9 cellular contexts compared by ENCODE assay signal in genomic region chr1:201450721-201451291, GRCh38. TPM values are rescaled to one million over a fixed set of nuclear protein-coding genes. Genes with fewer than 3 reads are reported as not detected.
DNase-seq lines count a peak whose midpoint lies in the region; ATAC-seq and TF ChIP-seq lines count a peak whose summit lies in the region.
"Had no signal": no experiment of that assay in that cellular context is flagged by ENCODE, and none has a peak within 500 bp of the region (broad histone marks: within the 10 kb centered on the region; RNA-seq: fewer than 3 reads in every experiment).

No MANE protein-coding gene starts in this region.

- H3K79me2 ChIP-seq in neural progenitor cell (ENCODE audit: low read depth) = no peaks in the 10 kb centered on the region

- intact Hi-C loops in Caco-2 (cut with micrococcal nuclease; ENCODE audit: unreplicated experiment) = no loop called here

- H4K20me1 ChIP-seq in BLaER1 treated with 17β-estradiol and CSF1 and Interleukin-3, amounts not matched to agents 10 nM and 100 nM = no peaks in the 10 kb centered on the region
- no peaks in the 10 kb centered on the region for H4K20me1 ChIP-seq in neural progenitor cell (ENCODE audit: low read depth)

- peaks cover 9% of the 10 kb centered on the region for H3F3A ChIP-seq in neural progenitor cell (ENCODE audit: low read depth)

- H3K4me3 Mint-ChIP-seq in neural progenitor cell (no peak overlapping the region), Caco-2 (ENCODE audit: unreplicated experiment) (no peak overlapping the region)
- H3K4me3 Mint-ChIP-seq: activated T-cell treated with anti-CD3 and anti-CD28 coated beads, Interleukin-2, amount 50 U/mL, for 24 hours had no signal

- H3K9ac ChIP-seq in BLaER1 treated with 17β-estradiol and CSF1 and Interleukin-3, amounts not matched to agents 10 nM and 100 nM = peak overlapping the region in 10 of 11 experiments; percentile 19 to 64 (median 52); a peak in 17 of 22 replicates
- H3K9ac ChIP-seq in neural progenitor cell = no peak overlapping the region

- peak overlapping the region; percentile 78 to 96 (median 87) for H3K4me2 ChIP-seq in BLaER1 treated with 17β-estradiol and CSF1 and Interleukin-3, amounts not matched to agents 10 nM and 100 nM
- peak overlapping the region; percentile 11 for H3K4me2 ChIP-seq in neural progenitor cell

- H3K4me1 Mint-ChIP-seq in neural progenitor cell (peaks cover 47% of the 10 kb centered on the region), Caco-2 (ENCODE audit: low read depth, unreplicated experiment) (no peaks in the 10 kb centered on the region)

- ATAC-seq in esophagus mucosa = peak; percentile 17

- TF ChIP-seq POLR2A in erythroblast (IDR thresholded peaks at IDR 0.05; ENCODE audit: low read length) = no peak

- H3K27me3 Mint-ChIP-seq in neural progenitor cell (ENCODE audit: insufficient read depth, low read depth) = peaks cover 11% of the 10 kb centered on the region
- no peaks in the 10 kb centered on the region for H3K27me3 Mint-ChIP-seq in Caco-2 (ENCODE audit: insufficient read depth, unreplicated experiment)

- CTCF ChIA-PET in Caco-2 (lab: Charles Lee) = no interaction called here

- H3K9me3 Mint-ChIP-seq in neural progenitor cell (no peaks in the 10 kb centered on the region), Caco-2 (ENCODE audit: unreplicated experiment) (no peaks in the 10 kb centered on the region)
- H3K9me3 Mint-ChIP-seq: activated T-cell treated with anti-CD3 and anti-CD28 coated beads, Interleukin-2, amount 50 U/mL, for 24 hours had no signal

- DNase-seq in NCI-H82 (lab: John Stamatoyannopoulos, UW) (peak; percentile 71), neural progenitor cell (ENCODE audit: low spot score) (peak; percentile 40), DMS153 (lab: John Stamatoyannopoulos, UW) (no peak), Caco-2 (no peak), HuH-7 (ENCODE audit: low spot score) (no peak), erythroblast (lab: John Stamatoyannopoulos, UW) (no peak)
- DNase-seq: activated T-cell treated with anti-CD3 and anti-CD28 coated beads, Interleukin-2, amount 50 U/mL, for 24 hours had no signal

- H3K9me3 ChIP-seq in BLaER1 treated with 17β-estradiol and CSF1 and Interleukin-3, amounts not matched to agents 10 nM and 100 nM (replicated peaks in 1 of 11) = no peaks in the 10 kb centered on the region; a peak in 1 of 22 replicates
- H3K9me3 ChIP-seq in neural progenitor cell (ENCODE audit: low read depth) (no peaks in the 10 kb centered on the region), Caco-2 (no peaks in the 10 kb centered on the region)

- no peaks in the 10 kb centered on the region for H3K27me3 ChIP-seq in BLaER1 treated with 17β-estradiol and CSF1 and Interleukin-3, amounts not matched to agents 10 nM and 100 nM
- no peaks in the 10 kb centered on the region for H3K27me3 ChIP-seq in neural progenitor cell
- H3K27me3 ChIP-seq in Caco-2 (replicated peaks; ENCODE audit: control insufficient read depth, insufficient read depth, low read length) = no peaks in the 10 kb centered on the region

- H2AFZ ChIP-seq in neural progenitor cell (replicated peaks) = peak overlapping the region; percentile 40

- H3K4me1 ChIP-seq in BLaER1 treated with 17β-estradiol and CSF1 and Interleukin-3, amounts not matched to agents 10 nM and 100 nM = peaks cover 76 to 83% (median 81%) of the 10 kb centered on the region in 10 experiments
- H3K4me1 ChIP-seq in neural progenitor cell = peaks cover 21% of the 10 kb centered on the region
- H3K4me1 ChIP-seq in Caco-2 = no peaks in the 10 kb centered on the region

- BruUV-seq in Caco-2 (replicated peaks; lab: Mats Ljungman, UMichigan) = no TSS peak

- POLR2A ChIA-PET in Caco-2 (lab: Charles Lee) = no interaction called here

- H3K36me3 Mint-ChIP-seq in neural progenitor cell (no peaks in the 10 kb centered on the region), Caco-2 (ENCODE audit: insufficient read depth, unreplicated experiment) (no peaks in the 10 kb centered on the region)

- peak overlapping the region in 10 of 11 experiments; percentile 31 to 75 (median 63); a peak in 17 of 22 replicates for H3K27ac ChIP-seq in BLaER1 treated with 17β-estradiol and CSF1 and Interleukin-3, amounts not matched to agents 10 nM and 100 nM
- H3K27ac ChIP-seq in neural progenitor cell = no peak overlapping the region

- H3K27ac Mint-ChIP-seq in neural progenitor cell (peak overlapping the region; percentile 76), Caco-2 (ENCODE audit: unreplicated experiment) (no peak overlapping the region)
- H3K27ac Mint-ChIP-seq: activated T-cell treated with anti-CD3 and anti-CD28 coated beads, Interleukin-2, amount 50 U/mL, for 24 hours had no signal

- H3K4me3 ChIP-seq in BLaER1 treated with 17β-estradiol and CSF1 and Interleukin-3, amounts not matched to agents 10 nM and 100 nM = peak overlapping the region in 6 of 10 experiments; percentile 2 to 39 (median 20); a peak in 6 of 20 replicates
- H3K4me3 ChIP-seq in neural progenitor cell (no peak overlapping the region), Caco-2 (ENCODE audit: low read depth, low read length) (no peak overlapping the region)

- no peaks in the 10 kb centered on the region for H3K36me3 ChIP-seq in BLaER1 treated with 17β-estradiol and CSF1 and Interleukin-3, amounts not matched to agents 10 nM and 100 nM
- H3K36me3 ChIP-seq in neural progenitor cell (no peaks in the 10 kb centered on the region), Caco-2 (ENCODE audit: control insufficient read depth, insufficient read depth, low read length) (no peaks in the 10 kb centered on the region)

- TF ChIP-seq CTCF in neural progenitor cell (IDR thresholded peaks at IDR 0.05) = no peak
- no peak for TF ChIP-seq CTCF in Caco-2 (IDR thresholded peaks at IDR 0.05; ENCODE audit: insufficient read depth in 1 of 2, low read depth in 1 of 2, low read length in 1 of 2, severe bottlenecking in 1 of 2, unreplicated experiment in 1 of 2)

RNA-seq across cellular contexts. Expression of gene PHLDA3, which starts 18.2 kb away (rescaled TPM):
- total RNA-seq in esophagus mucosa (78.6 TPM), neural progenitor cell (ENCODE audit: low replicate concordance) (1.9 and 11.8 TPM in 2 replicates), Caco-2 (2022) (6.5 and 10.5 TPM in 2 replicates)

RNA-seq across cellular contexts. Expression of gene TNNI1, which starts 29.3 kb away (rescaled TPM):
- total RNA-seq in esophagus mucosa (not detected), neural progenitor cell (ENCODE audit: low replicate concordance) (0.43 and 1.3 TPM in 2 replicates), Caco-2 (2022) (not detected in 2 replicates)

RNA-seq across cellular contexts. Expression of gene LAD1, which starts 51.7 kb away (rescaled TPM):
- total RNA-seq in esophagus mucosa (328 TPM), neural progenitor cell (ENCODE audit: low replicate concordance) (0.34 TPM in 1 of 2 replicates, not detected in the other), Caco-2 (2022) (77.2 and 80.5 TPM in 2 replicates)

RNA-seq across cellular contexts. Expression of gene CSRP1, which starts 56.1 kb away (rescaled TPM):
- total RNA-seq in esophagus mucosa = 115 TPM
- 2.5 and 4.1 TPM in 2 replicates for total RNA-seq in neural progenitor cell (ENCODE audit: low replicate concordance)
- total RNA-seq in Caco-2 (2022) = 60.0 and 60.8 TPM in 2 replicates

Comparison
In these comparisons a context has a peak if more than half of its experiments do, and no peak if none do; other contexts are left out.
1. H3K4me3 ChIP-seq: peak in BLaER1 treated with 17β-estradiol and CSF1 and Interleukin-3, amounts not matched to agents 10 nM and 100 nM (6 of 10); none in neural progenitor cell (single experiment) and Caco-2 (single experiment).
2. DNase-seq: peak in NCI-H82 (single experiment) and neural progenitor cell (single experiment); none in DMS153 (single experiment), Caco-2 (0 of 2), HuH-7 (single experiment) and erythroblast (0 of 2).
3. RNA of gene LAD1, which starts 51.7 kb away (total RNA-seq): 328 TPM in esophagus mucosa (single experiment) and 77.2 to 80.5 TPM in Caco-2; 0.34 TPM in neural progenitor cell; every median in the first group is over 10 times any median in the second.